2 cellular contexts compared by ENCODE assay signal in the genomic region with DNA sequence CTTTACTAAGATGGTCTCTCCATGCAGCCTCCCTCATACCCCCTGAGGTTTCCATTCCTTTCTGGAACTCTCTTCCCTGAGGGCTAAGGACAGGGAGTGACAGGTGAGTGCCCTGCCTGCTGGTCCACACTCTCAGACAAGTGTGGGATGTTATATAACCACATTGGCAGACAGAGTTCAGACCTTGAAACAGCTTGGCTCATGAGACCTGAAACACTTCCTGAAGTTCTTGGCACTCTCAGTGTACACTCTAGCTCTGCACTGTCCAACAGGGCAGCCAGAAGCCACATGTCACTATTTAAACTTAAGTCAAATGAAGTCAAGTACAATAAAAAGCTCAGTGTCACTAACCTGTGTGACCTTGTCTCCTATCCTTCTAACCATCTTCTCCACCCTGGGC.
A peak's percentile ranks its signal among the peaks of the same experiment; 100 is the strongest.
TF ChIP-seq lines count a peak whose summit lies in the region.

No MANE protein-coding gene starts in this region.

TF ChIP-seq in liver, 16 proteins besides CTCF, POLR2A, EP300 and RAD21 (continued from another document):
- TF ChIP-seq, protein P1, sequence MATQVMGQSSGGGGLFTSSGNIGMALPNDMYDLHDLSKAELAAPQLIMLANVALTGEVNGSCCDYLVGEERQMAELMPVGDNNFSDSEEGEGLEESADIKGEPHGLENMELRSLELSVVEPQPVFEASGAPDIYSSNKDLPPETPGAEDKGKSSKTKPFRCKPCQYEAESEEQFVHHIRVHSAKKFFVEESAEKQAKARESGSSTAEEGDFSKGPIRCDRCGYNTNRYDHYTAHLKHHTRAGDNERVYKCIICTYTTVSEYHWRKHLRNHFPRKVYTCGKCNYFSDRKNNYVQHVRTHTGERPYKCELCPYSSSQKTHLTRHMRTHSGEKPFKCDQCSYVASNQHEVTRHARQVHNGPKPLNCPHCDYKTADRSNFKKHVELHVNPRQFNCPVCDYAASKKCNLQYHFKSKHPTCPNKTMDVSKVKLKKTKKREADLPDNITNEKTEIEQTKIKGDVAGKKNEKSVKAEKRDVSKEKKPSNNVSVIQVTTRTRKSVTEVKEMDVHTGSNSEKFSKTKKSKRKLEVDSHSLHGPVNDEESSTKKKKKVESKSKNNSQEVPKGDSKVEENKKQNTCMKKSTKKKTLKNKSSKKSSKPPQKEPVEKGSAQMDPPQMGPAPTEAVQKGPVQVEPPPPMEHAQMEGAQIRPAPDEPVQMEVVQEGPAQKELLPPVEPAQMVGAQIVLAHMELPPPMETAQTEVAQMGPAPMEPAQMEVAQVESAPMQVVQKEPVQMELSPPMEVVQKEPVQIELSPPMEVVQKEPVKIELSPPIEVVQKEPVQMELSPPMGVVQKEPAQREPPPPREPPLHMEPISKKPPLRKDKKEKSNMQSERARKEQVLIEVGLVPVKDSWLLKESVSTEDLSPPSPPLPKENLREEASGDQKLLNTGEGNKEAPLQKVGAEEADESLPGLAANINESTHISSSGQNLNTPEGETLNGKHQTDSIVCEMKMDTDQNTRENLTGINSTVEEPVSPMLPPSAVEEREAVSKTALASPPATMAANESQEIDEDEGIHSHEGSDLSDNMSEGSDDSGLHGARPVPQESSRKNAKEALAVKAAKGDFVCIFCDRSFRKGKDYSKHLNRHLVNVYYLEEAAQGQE (IDR thresholded peaks at IDR 0.05) = no peak
- peak; percentile 39 to 71 for TF ChIP-seq HNF4A (conservative IDR thresholded peaks at IDR 0.05)
- peak; percentile 22 to 77 for TF ChIP-seq RXRA (IDR thresholded peaks at IDR 0.05)

TF ChIP-seq in HepG2, 621 proteins besides CTCF, POLR2A, EP300 and RAD21 (continued from another document):
- TF ChIP-seq NR2F6 (IDR thresholded peaks at IDR 0.05) = no peak
- no peak for TF ChIP-seq NR2F6 (CRISPR knock-in tag; IDR thresholded peaks at IDR 0.05)
- no peak for TF ChIP-seq RBFOX2 (IDR thresholded peaks at IDR 0.05; ENCODE audit: low read depth, low read length)
- TF ChIP-seq, protein P2, sequence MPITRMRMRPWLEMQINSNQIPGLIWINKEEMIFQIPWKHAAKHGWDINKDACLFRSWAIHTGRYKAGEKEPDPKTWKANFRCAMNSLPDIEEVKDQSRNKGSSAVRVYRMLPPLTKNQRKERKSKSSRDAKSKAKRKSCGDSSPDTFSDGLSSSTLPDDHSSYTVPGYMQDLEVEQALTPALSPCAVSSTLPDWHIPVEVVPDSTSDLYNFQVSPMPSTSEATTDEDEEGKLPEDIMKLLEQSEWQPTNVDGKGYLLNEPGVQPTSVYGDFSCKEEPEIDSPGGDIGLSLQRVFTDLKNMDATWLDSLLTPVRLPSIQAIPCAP (CRISPR knock-in tag; IDR thresholded peaks at IDR 0.05; ENCODE audit: low read depth) = no peak
- no peak for TF ChIP-seq PAWR (CRISPR knock-in tag; IDR thresholded peaks at IDR 0.05; ENCODE audit: borderline replicate concordance)
TF ChIP-seq in HepG2: peak in this region for 0.
